ENCODE assay signal across 2 cellular contexts in the genomic region with DNA sequence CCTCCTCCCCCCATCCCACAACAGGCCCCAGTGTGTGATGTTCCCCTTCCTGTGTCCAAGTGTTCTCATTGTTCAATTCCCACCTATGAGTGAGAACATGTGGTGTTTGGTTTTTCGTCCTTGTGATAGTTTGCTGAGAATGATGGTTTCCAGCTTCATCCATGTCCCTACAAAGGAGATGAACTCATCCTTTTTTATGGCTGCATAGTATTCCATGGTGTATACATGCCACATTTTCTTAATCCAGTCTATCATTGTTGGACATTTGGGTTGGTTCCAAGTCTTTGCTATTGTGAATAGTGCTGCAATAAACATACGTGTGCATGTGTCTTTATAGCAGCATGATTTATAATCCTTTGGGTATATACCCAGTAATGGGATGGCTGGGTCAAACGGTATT.
DNase-seq lines count a peak whose midpoint lies in the region; ATAC-seq and TF ChIP-seq lines count a peak whose summit lies in the region.
"Not testable (repeated sequence)": the region's sequence is repeated elsewhere in the genome, so short reads cannot be mapped to it uniquely, and the experiment has no call there.

No MANE protein-coding gene starts in this region.

- WGBS in lung, 2 donors: 100% methylated on average over 1 of the region's 3 CpGs; no CpG with 5 or more reads in 1 of the 2 donors

- not testable (repeated sequence) for ATAC-seq in lung (ENCODE audit: insufficient read depth, low FRiP score)

- H3K4me1 ChIP-seq in HEK293 (ENCODE audit: control insufficient read depth, insufficient read depth, low read length); lung (ENCODE audit: control insufficient read depth in 2 of 2, insufficient read depth in 2 of 2, low read length in 2 of 2): not testable (repeated sequence)

- H3K36me3 ChIP-seq in HEK293 (ENCODE audit: control insufficient read depth in 2 of 2, insufficient read depth in 1 of 2, low read length in 2 of 2); lung (ENCODE audit: control insufficient read depth in 2 of 2, insufficient read depth in 2 of 2, low read length in 2 of 2): not testable (repeated sequence)

- H3K4me3 ChIP-seq in HEK293 (ENCODE audit: low read depth, low read length); lung: not testable (repeated sequence)

- TF ChIP-seq CTCF in HEK293 (tag by site-specific recombination; IDR thresholded peaks at IDR 0.05); lung (IDR thresholded peaks at IDR 0.05; ENCODE audit: control extremely low read depth, extremely low read depth): not testable (repeated sequence)

- DNase-seq in lung (ENCODE audit: low spot score): peak; percentile 7

- H3K27me3 ChIP-seq in lung (ENCODE audit: control insufficient read depth, insufficient read depth): not testable (repeated sequence)

- not testable (repeated sequence) for H3K27ac ChIP-seq in HEK293 (ENCODE audit: extremely low read depth, low read depth, low read length); lung (ENCODE audit: low read depth in 1 of 2, low read length in 1 of 2)

- POLR2A ChIA-PET in HEK293 (lab: Yijun Ruan, JAX): not testable (repeated sequence)

- H3K9me3 ChIP-seq in HEK293 (ENCODE audit: control insufficient read depth, insufficient read depth, low read depth, low read length); lung (ENCODE audit: control insufficient read depth in 2 of 2, insufficient read depth in 1 of 2, low read length in 1 of 2): not testable (repeated sequence)

- CTCF ChIA-PET in HEK293 (lab: Yijun Ruan, JAX): interaction anchor here (1.4 kb wide), 1 partner anchor 11 kb away, joined by 5 read pairs; no protein-coding TSS in a partner anchor

TF ChIP-seq in HEK293, 187 proteins besides CTCF, POLR2A, EP300 and RAD21:
- TF ChIP-seq ZNF280D (tag by site-specific recombination; IDR thresholded peaks at IDR 0.05) (peak; percentile 58; the same call in 1 of the 2 replicates), ZNF146 (tag by site-specific recombination; IDR thresholded peaks at IDR 0.05) (peak; percentile 71)
